In the genomic region with DNA sequence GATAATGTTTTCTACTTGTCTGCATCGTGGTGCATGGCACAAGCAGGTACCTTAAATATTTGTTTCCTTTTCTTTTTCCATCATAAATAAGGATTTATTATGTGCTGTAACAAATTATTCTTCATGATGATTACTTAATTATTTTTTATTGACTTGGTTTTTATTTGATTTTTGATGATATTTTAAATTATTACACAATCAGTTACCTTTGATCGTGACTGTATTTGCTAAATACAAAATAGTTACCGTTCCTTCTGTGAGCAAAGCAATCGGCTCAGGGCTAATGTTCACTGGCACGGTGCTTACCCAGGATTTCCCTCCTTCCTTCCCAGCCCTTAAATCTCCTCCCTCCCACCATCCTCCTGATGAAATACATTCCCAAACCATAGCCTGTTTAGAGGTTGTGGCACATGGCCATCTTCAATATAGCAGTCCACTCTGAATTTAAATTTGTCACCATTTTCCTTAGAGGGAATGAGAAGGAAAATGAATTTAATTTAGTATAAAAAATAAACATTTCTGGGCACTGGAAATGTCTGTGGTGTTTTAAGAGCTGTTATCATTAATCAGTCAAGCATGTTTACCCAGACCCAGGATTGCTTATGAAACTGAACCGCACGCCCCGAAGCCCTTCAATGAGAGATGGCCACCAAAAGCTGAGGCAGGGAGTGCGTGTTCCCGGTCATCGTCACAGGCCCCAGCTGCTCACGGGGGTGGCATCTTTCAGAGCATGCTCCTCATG, we compare ENCODE assay signal across 25 cellular contexts. TPM values are rescaled to one million over a fixed set of nuclear protein-coding genes. Genes with fewer than 3 reads are reported as not detected.
A peak's percentile ranks its signal among the peaks of the same experiment; 100 is the strongest.
DNase-seq lines count a peak whose midpoint lies in the region; ATAC-seq and TF ChIP-seq lines count a peak whose summit lies in the region.
"Had no signal": no experiment of that assay in that cellular context is flagged by ENCODE, and none has a peak within 500 bp of the region (broad histone marks: within the 10 kb centered on the region; RNA-seq: fewer than 3 reads in every experiment).

No MANE protein-coding gene starts in this region.

- intact Hi-C loops in sigmoid colon (cut with DNase I): loop anchor here (5.0 kb wide), 2 partner anchors 34 to 89 kb away; no protein-coding TSS in a partner anchor

- no peak for TF ChIP-seq POLR2A in sigmoid colon (IDR thresholded peaks at IDR 0.05)

- peak; percentile 38 for DNase-seq in M059J (ENCODE audit: low read depth)
- DNase-seq in SJSA1 (ENCODE audit: low read depth in 1 of 2, low spot score in 2 of 2): peak; percentile 89 to 93
- DNase-seq in hepatocyte (ENCODE audit: low spot score): no peak
- DNase-seq in sigmoid colon: no peak
- no peak for DNase-seq in stimulated activated naive CD4-positive, alpha-beta T cell treated with Interleukin-2 at 50 U/mL for 16 hours (lab: John Stamatoyannopoulos, UW)
- DNase-seq in HuH-7 (ENCODE audit: low spot score): no peak
- DNase-seq: ACHN; activated CD4-positive, alpha-beta memory T cell treated with anti-CD3 and anti-CD28 coated beads for 36 hours; activated naive CD4-positive, alpha-beta T cell treated with Interleukin-2 at 50 U/mL for 16 hours; adrenal gland; CD4-positive, alpha-beta memory T cell; endodermal cell; foreskin melanocyte; H7; mucosa of descending colon; NCI-H2171; OCI-M1; pancreas; stimulated activated CD4-positive, alpha-beta T cell treated with anti-CD3 and anti-CD28 coated beads, Interleukin-1b, Interleukin-23, amount 100 ng/mL, for 48 hours; stimulated activated naive CD8-positive, alpha-beta T cell treated with anti-CD3 and anti-CD28 coated beads, Interleukin-15, Interleukin-2, amounts not matched to agents 100 U/mL and 50 U/mL, for 24 hours; T-helper 17 cell had no signal

- H3K79me2 ChIP-seq in hepatocyte: peaks cover 3% of the 10 kb centered on the region

- no peaks in the 10 kb centered on the region for H3K9me2 ChIP-seq in hepatocyte (replicated peaks; ENCODE audit: insufficient read depth)

- no peak for TF ChIP-seq EP300 in sigmoid colon (IDR thresholded peaks at IDR 0.05)

- H3K4me3 ChIP-seq in SJSA1 (no peak overlapping the region), hepatocyte (no peak overlapping the region), sigmoid colon (no peak overlapping the region)
- H3K4me3 ChIP-seq: adrenal gland, body of pancreas, mucosa of descending colon, pancreas, thoracic aorta had no signal

- H3K4me1 ChIP-seq in SJSA1 (replicated peaks) (peaks cover 50% of the 10 kb centered on the region), hepatocyte (ENCODE audit: insufficient read depth) (peaks cover 3% of the 10 kb centered on the region), sigmoid colon (peaks cover 0 to 11% (median 6%) of the 10 kb centered on the region in 4 donors)
- H3K4me1 ChIP-seq: adrenal gland, body of pancreas, pancreas had no signal

- H3K27ac ChIP-seq in SJSA1 (peak overlapping the region; percentile 16), hepatocyte (peak overlapping the region; percentile 59), sigmoid colon (peak overlapping the region; percentile 38 to 55 (median 40))
- H3K27ac ChIP-seq: adrenal gland, body of pancreas, pancreas, thoracic aorta had no signal

- ATAC-seq in HG02885 (IDR thresholded peaks at IDR 0.05; ENCODE audit: poor library complexity, unreplicated experiment): no peak
- ATAC-seq: activated CD4-positive, CD25-positive, alpha-beta regulatory T cell treated with anti-CD3 and anti-CD28 coated beads, Interleukin-2, amount 50 U/mL, for 24 hours; body of pancreas; mucosa of descending colon; stimulated activated naive CD8-positive, alpha-beta T cell treated with anti-CD3 and anti-CD28 coated beads, Interleukin-15, Interleukin-2, amounts not matched to agents 100 U/mL and 50 U/mL, for 24 hours; T-helper 17 cell had no signal

- WGBS in hepatocyte (ENCODE audit: low lambda C conversion rate, missing lambda C conversion rate): 60% methylated on average over 12 of the region's 12 CpGs
- WGBS in sigmoid colon, 2 donors: 63 to 68% methylated on average over 12 of the region's 12 CpGs

- no peaks in the 10 kb centered on the region for H3K36me3 ChIP-seq in SJSA1
- H3K36me3 ChIP-seq in hepatocyte (replicated peaks; ENCODE audit: insufficient read depth, low read depth): no peaks in the 10 kb centered on the region
- no peaks in the 10 kb centered on the region for H3K36me3 ChIP-seq in sigmoid colon
- H3K36me3 ChIP-seq: adrenal gland, pancreas, thoracic aorta had no signal

- TF ChIP-seq CTCF in hepatocyte (IDR thresholded peaks at IDR 0.05; ENCODE audit: poor library complexity) (no peak), sigmoid colon (IDR thresholded peaks at IDR 0.05) (no peak)

- no peak overlapping the region for H2AFZ ChIP-seq in hepatocyte

- peak overlapping the region; percentile 32 for H3K4me2 ChIP-seq in hepatocyte

- H3K9me3 ChIP-seq in SJSA1 (replicated peaks): no peaks in the 10 kb centered on the region
- no peaks in the 10 kb centered on the region for H3K9me3 ChIP-seq in hepatocyte (ENCODE audit: low read depth)
- H3K9me3 ChIP-seq in sigmoid colon: no peaks in the 10 kb centered on the region
- H3K9me3 ChIP-seq: adrenal gland, body of pancreas, mucosa of descending colon, pancreas, thoracic aorta had no signal

- H3K27me3 ChIP-seq in SJSA1 (replicated peaks) (no peaks in the 10 kb centered on the region), hepatocyte (no peaks in the 10 kb centered on the region), sigmoid colon (no peaks in the 10 kb centered on the region)
- H3K27me3 ChIP-seq: adrenal gland, body of pancreas, pancreas had no signal

- H4K20me1 ChIP-seq in hepatocyte (ENCODE audit: insufficient read depth, poor library complexity, severe bottlenecking): no peaks in the 10 kb centered on the region

RNA-seq across cellular contexts. Expression of gene EXOC2, which starts 22.9 kb away (rescaled TPM):
- 40.4 and 62.2 TPM in 2 replicates for total RNA-seq in M059J (2014; rRNA removed; shearing (Covaris generic))
- total RNA-seq in SJSA1 (2014; rRNA removed; shearing (Covaris generic)): 60.8 and 86.5 TPM in 2 replicates
- total RNA-seq in hepatocyte: 27.0 and 32.5 TPM in 2 replicates
- polyA plus RNA-seq in hepatocyte: 15.4 and 16.9 TPM in 2 replicates
- total RNA-seq in sigmoid colon: 10 to 100 TPM; 15.3 to 23.2 (median 19.1) TPM
- 1 to 10 TPM; 5.4 to 9.5 (median 7.4) TPM for polyA plus RNA-seq in sigmoid colon

RNA-seq across cellular contexts. Expression of gene HUS1B, which starts 59.0 kb away (rescaled TPM):
- total RNA-seq in M059J (2014; rRNA removed; shearing (Covaris generic)): 0.15 and 0.54 TPM in 2 replicates
- total RNA-seq in SJSA1 (2014; rRNA removed; shearing (Covaris generic)): 3.3 TPM in 1 of 2 replicates, not detected in the other
- total RNA-seq in hepatocyte: 0.33 and 1.2 TPM in 2 replicates
- 0.45 and 1.2 TPM in 2 replicates for polyA plus RNA-seq in hepatocyte
- total RNA-seq in sigmoid colon: 1 to 10 TPM in 2 of 4 donors, under 1 TPM in 2; 0.68 to 3.6 (median 1.2) TPM
- under 1 TPM in 1 of 3 donors, not detected in 2; 0.36 TPM for polyA plus RNA-seq in sigmoid colon

Comparison
In these comparisons a context has a peak if more than half of its experiments do, and no peak if none do; other contexts are left out.
1. DNase-seq: peak in M059J (single experiment) and SJSA1 (2 of 2); none in hepatocyte (single experiment), sigmoid colon (single experiment), stimulated activated naive CD4-positive, alpha-beta T cell treated with Interleukin-2 at 50 U/mL for 16 hours (single experiment) and HuH-7 (single experiment).
2. Peak in every context shown above with its lines, with median percentiles within 50 percentile points of each other: H3K27ac ChIP-seq.